22 cellular contexts compared by ENCODE assay signal in the genomic region with DNA sequence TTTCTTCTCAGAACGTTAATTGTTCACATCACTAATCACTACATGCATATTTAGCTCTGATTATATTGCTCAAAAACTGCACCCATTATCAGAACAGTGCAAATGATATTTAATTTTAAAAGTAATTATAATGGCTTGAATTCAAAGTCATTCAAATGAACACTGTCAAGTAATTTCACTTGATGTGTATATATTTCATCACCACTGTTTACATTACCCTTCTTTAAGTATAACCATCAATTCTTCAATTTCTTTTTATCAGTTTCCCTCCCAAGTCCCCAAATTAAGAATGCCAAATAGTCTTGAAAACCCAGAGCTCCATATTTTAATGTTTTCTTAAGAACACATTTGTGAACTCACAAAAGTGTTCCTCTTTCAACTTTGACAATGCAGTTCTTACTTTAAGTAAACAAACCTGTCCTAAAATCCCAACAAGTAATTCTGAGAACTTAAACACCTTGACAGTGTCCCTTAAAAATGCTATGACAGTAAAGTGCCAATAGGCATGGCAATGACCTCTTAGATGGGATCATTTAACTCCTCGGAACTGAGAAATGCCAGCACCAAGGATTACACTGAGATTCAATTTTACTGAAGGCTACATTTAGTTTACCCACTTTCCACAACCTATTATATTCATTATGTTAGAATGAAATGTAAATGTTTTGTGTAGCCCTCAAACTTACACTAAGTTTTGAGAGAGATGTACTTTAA.
"Had no signal": no experiment of that assay in that cellular context is flagged by ENCODE, and none has a peak within 500 bp of the region (broad histone marks: within the 10 kb centered on the region; RNA-seq: fewer than 3 reads in every experiment).

No MANE protein-coding gene starts in this region.

- H3K4me3 Mint-ChIP-seq: activated naive CD8-positive, alpha-beta T cell treated with anti-CD3 and anti-CD28 coated beads, Interleukin-2, amount 10 ng/mL, durations not matched to agents 7 days and 5 days; activated T-helper 17 cell treated with anti-CD3 and anti-CD28 coated beads, Interleukin-2, amount 50 U/mL, for 72 hours; natural killer cell treated with Interleukin-12 subunit alpha and Interleukin-12 subunit beta and Interleukin-15 and Interleukin-18, amount 100 ng/mL, for 72 hours; T-helper 1 cell treated with Interleukin-12 subunit alpha and Interleukin-12 subunit beta and Interleukin-4 antibody, amounts not matched to agents 30 μg/mL and 1 μg/mL, for 36 hours had no signal

- ATAC-seq: activated T-helper 17 cell treated with anti-CD3 and anti-CD28 coated beads, Interleukin-2, amount 50 U/mL, for 72 hours; heart left ventricle; left ventricle myocardium superior; natural killer cell treated with Interleukin-12 subunit alpha and Interleukin-12 subunit beta and Interleukin-15 and Interleukin-18, amount 100 ng/mL, for 72 hours; pancreas; psoas muscle had no signal

- H3K9me3 ChIP-seq: heart left ventricle, neutrophil, pancreas, psoas muscle, right atrium auricular region, transverse colon had no signal

- H3K4me1 ChIP-seq: heart left ventricle, psoas muscle, right atrium auricular region had no signal

- H3K9me3 Mint-ChIP-seq: activated naive CD8-positive, alpha-beta T cell treated with anti-CD3 and anti-CD28 coated beads, Interleukin-2, amount 10 ng/mL, durations not matched to agents 7 days and 5 days; activated T-helper 17 cell treated with anti-CD3 and anti-CD28 coated beads, Interleukin-2, amount 50 U/mL, for 72 hours; natural killer cell treated with Interleukin-12 subunit alpha and Interleukin-12 subunit beta and Interleukin-15 and Interleukin-18, amount 100 ng/mL, for 72 hours; T-helper 1 cell treated with Interleukin-12 subunit alpha and Interleukin-12 subunit beta and Interleukin-4 antibody, amounts not matched to agents 30 μg/mL and 1 μg/mL, for 36 hours had no signal

- DNase-seq: activated CD4-positive, alpha-beta T cell treated with anti-CD3 and anti-CD28 coated beads for 48 hours; activated CD4-positive, CD25-positive, alpha-beta regulatory T cell; activated naive CD8-positive, alpha-beta T cell treated with anti-CD3 and anti-CD28 coated beads, Interleukin-2, amount 10 ng/mL, durations not matched to agents 7 days and 5 days; amygdala; cerebellar nuclear complex; cortex of kidney; heart left ventricle; left ventricle myocardium superior; pancreas; psoas muscle; stimulated activated CD4-positive, alpha-beta T cell treated with anti-CD3 and anti-CD28 coated beads, Interleukin-12 subunit alpha, Interleukin-12 subunit beta, amount 100 ng/mL, for 4 hours; stimulated activated CD4-positive, alpha-beta T cell treated with anti-CD3 and anti-CD28 coated beads, Interleukin-4, amount 100 ng/mL, for 4 hours; T1000; transverse colon had no signal

- H3K27ac ChIP-seq: heart left ventricle, neutrophil, pancreas, psoas muscle, right atrium auricular region, transverse colon had no signal

- H3K27me3 ChIP-seq: heart left ventricle, neutrophil, pancreas, right atrium auricular region, transverse colon had no signal

- H3K27me3 Mint-ChIP-seq: activated naive CD8-positive, alpha-beta T cell treated with anti-CD3 and anti-CD28 coated beads, Interleukin-2, amount 10 ng/mL, durations not matched to agents 7 days and 5 days; activated T-helper 17 cell treated with anti-CD3 and anti-CD28 coated beads, Interleukin-2, amount 50 U/mL, for 72 hours; natural killer cell treated with Interleukin-12 subunit alpha and Interleukin-12 subunit beta and Interleukin-15 and Interleukin-18, amount 100 ng/mL, for 72 hours had no signal

- H3K4me3 ChIP-seq: heart left ventricle, pancreas, psoas muscle, right atrium auricular region, transverse colon had no signal

- FAIRE-seq: bronchial epithelial cell, islet of Langerhans, pancreas, urothelium cell line had no signal

- H3K27ac Mint-ChIP-seq: activated naive CD8-positive, alpha-beta T cell treated with anti-CD3 and anti-CD28 coated beads, Interleukin-2, amount 10 ng/mL, durations not matched to agents 7 days and 5 days; activated T-helper 17 cell treated with anti-CD3 and anti-CD28 coated beads, Interleukin-2, amount 50 U/mL, for 72 hours; T-helper 1 cell treated with Interleukin-12 subunit alpha and Interleukin-12 subunit beta and Interleukin-4 antibody, amounts not matched to agents 30 μg/mL and 1 μg/mL, for 36 hours had no signal
